Comparison of ENCODE assay signal across 16 cellular contexts in the genomic region with DNA sequence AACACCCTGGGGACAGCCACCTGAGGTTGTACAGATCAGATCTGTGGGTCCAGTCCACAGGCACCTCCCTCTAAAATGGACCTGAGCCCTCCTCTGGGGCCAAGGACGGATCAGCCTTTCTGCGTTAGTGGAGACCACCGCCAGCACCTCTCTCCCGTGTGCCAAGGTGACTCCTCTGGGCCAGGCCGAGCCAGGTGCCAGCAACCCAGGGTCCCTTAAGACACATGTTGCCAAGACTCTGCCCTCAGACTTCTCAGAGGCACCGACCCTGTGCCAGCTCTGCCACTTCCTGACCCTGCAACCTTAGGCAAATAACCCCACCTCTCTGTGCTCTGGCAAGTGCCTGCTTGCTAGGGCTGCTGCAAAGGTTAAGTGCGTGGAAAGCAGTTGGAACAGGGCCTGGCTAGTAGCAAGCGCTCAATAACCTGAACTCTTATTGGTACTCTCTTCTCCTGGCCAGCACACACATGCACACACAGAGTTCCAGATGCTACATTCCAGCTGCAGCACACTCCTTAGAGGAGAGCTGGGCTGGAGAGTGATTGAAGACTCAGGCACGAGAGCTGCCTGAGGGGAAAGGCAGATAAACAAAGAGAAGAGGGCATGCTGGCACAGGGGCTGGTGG.
DNase-seq lines count a peak whose midpoint lies in the region; ATAC-seq and TF ChIP-seq lines count a peak whose summit lies in the region.
"Had no signal": no experiment of that assay in that cellular context is flagged by ENCODE, and none has a peak within 500 bp of the region (broad histone marks: within the 10 kb centered on the region; RNA-seq: fewer than 3 reads in every experiment).

No MANE protein-coding gene starts in this region.

- H3K9me3 ChIP-seq in heart right ventricle (no peaks in the 10 kb centered on the region), right atrium auricular region (no peaks in the 10 kb centered on the region), mucosa of descending colon (no peaks in the 10 kb centered on the region)

- H3K36me3 ChIP-seq in heart right ventricle (peaks cover 0 to 96% (median 69%) of the 10 kb centered on the region in 9 donors), right atrium auricular region (peaks cover 94% of the 10 kb centered on the region), rectal smooth muscle tissue (ENCODE audit: control insufficient read depth, insufficient read depth, low read length) (peaks cover 39% of the 10 kb centered on the region), mucosa of descending colon (ENCODE audit: low read depth) (no peaks in the 10 kb centered on the region)

- H3K9ac ChIP-seq in rectal smooth muscle tissue (ENCODE audit: low read length): no peak overlapping the region

- DNase-seq in heart right ventricle (no peak), Right ventricle myocardium superior (no peak), right atrium auricular region (ENCODE audit: low spot score) (no peak), cortex of kidney (lab: John Stamatoyannopoulos, UW) (no peak), mucosa of descending colon (no peak)
- DNase-seq: activated CD4-positive, alpha-beta T cell treated with anti-CD3 and anti-CD28 coated beads, Interleukin-2, amount 10 ng/mL, durations not matched to agents 24 days and 14 days; activated naive CD4-positive, alpha-beta T cell treated with anti-CD3 and anti-CD28 coated beads, Interleukin-2, amount 10 ng/mL, durations not matched to agents 7 days and 5 days; activated T-cell treated with anti-CD3 and anti-CD28 coated beads for 4 hours; CD4-positive, alpha-beta memory T cell; GOT3; naive B cell; NCI-H146 had no signal

- no peak for TF ChIP-seq CTCF in heart right ventricle (IDR thresholded peaks at IDR 0.05)
- TF ChIP-seq CTCF in right atrium auricular region (IDR thresholded peaks at IDR 0.05): no peak
- TF ChIP-seq CTCF in mucosa of descending colon (IDR thresholded peaks at IDR 0.05): no peak

- WGBS in heart right ventricle, 2 donors: 68 to 71% methylated on average over 9 of the region's 9 CpGs

- H3K27me3 ChIP-seq in heart right ventricle: no peaks in the 10 kb centered on the region
- no peaks in the 10 kb centered on the region for H3K27me3 ChIP-seq in right atrium auricular region
- no peaks in the 10 kb centered on the region for H3K27me3 ChIP-seq in rectal smooth muscle tissue (ENCODE audit: control insufficient read depth, insufficient read depth, low read length)

- ATAC-seq in heart right ventricle: no peak
- ATAC-seq in Right ventricle myocardium superior (ENCODE audit: poor library complexity): no peak
- ATAC-seq in GM18909 (IDR thresholded peaks at IDR 0.05; ENCODE audit: poor library complexity, unreplicated experiment): no peak
- no peak for ATAC-seq in mucosa of descending colon
- ATAC-seq in HG03175 (IDR thresholded peaks at IDR 0.05; ENCODE audit: unreplicated experiment): no peak
- ATAC-seq: GM12878 had no signal

- H3K4me1 ChIP-seq in heart right ventricle (peaks cover 43 to 83% (median 76%) of the 10 kb centered on the region in 9 donors), right atrium auricular region (peaks cover 0 to 62% of the 10 kb centered on the region in 2 donors), rectal smooth muscle tissue (ENCODE audit: control insufficient read depth, insufficient read depth, low read length) (peaks cover 39% of the 10 kb centered on the region), mucosa of descending colon (ENCODE audit: low read depth) (peaks cover 3% of the 10 kb centered on the region)

- H3K27ac ChIP-seq in heart right ventricle: peak overlapping the region in 9 of 10 donors; percentile 9 to 99 (median 94)
- H3K27ac ChIP-seq in right atrium auricular region: peak overlapping the region; percentile 96 to 99
- peak overlapping the region; percentile 98 for H3K27ac ChIP-seq in rectal smooth muscle tissue (ENCODE audit: low read depth, low read length)

- H3K4me3 ChIP-seq in heart right ventricle: no peak overlapping the region
- H3K4me3 ChIP-seq in right atrium auricular region: no peak overlapping the region
- H3K4me3 ChIP-seq in rectal smooth muscle tissue (ENCODE audit: low read length): no peak overlapping the region
- H3K4me3 ChIP-seq in mucosa of descending colon: no peak overlapping the region
- H3K4me3 ChIP-seq: GM12878 had no signal

- intact Hi-C loops in heart right ventricle (cut with DNase I) (loop anchor here in 1 of 10 donors (10.0 kb wide), 1 partner anchor 48 kb away; no protein-coding TSS in a partner anchor), Right ventricle myocardium superior (cut with DNase I) (no loop called here), mucosa of descending colon (cut with DNase I, micrococcal nuclease) (no loop called here)
